Comparison of ENCODE assay signal across 17 cellular contexts in the genomic region with DNA sequence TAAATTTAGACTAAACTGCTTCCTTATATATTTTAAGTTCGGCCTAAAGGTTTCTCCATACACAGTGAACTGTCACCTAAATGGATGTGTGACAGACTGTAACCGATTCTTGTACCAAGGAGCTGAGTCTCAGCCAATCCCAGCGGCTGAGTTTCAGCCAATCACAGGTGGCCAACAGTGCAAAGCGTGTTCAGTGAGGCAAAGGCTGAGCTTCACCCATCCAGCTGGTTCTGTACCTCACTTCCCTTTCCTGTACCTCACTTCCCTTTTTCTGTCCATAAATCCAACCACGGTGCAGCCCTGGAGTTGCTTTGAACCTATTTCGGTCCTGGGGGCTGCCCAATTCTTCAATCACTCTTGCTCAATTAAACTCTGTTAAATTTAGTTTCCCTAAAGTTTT. TPM values are rescaled to one million over a fixed set of nuclear protein-coding genes. Genes with fewer than 3 reads are reported as not detected.
DNase-seq lines count a peak whose midpoint lies in the region; ATAC-seq, FAIRE-seq and TF ChIP-seq lines count a peak whose summit lies in the region.
"Had no signal": no experiment of that assay in that cellular context is flagged by ENCODE, and none has a peak within 500 bp of the region (broad histone marks: within the 10 kb centered on the region; RNA-seq: fewer than 3 reads in every experiment).

No MANE protein-coding gene starts in this region.

- no peaks in the 10 kb centered on the region for H3K79me2 ChIP-seq in GM12878 (ENCODE audit: control insufficient read depth, insufficient read depth, low read length)

- H3K9me3 ChIP-seq in GM12878 (replicated peaks; ENCODE audit: control insufficient read depth, insufficient read depth, low read length) = no peaks in the 10 kb centered on the region; the same call in 1 of the 3 replicates
- H3K9me3 ChIP-seq in CD8-positive, alpha-beta T cell (ENCODE audit: low read length) = no peaks in the 10 kb centered on the region
- H3K9me3 ChIP-seq in CD4-positive, alpha-beta memory T cell (ENCODE audit: control insufficient read depth in 1 of 2, low read length in 2 of 2) = no peaks in the 10 kb centered on the region
- H3K9me3 ChIP-seq: SJSA1 had no signal

- H4K20me1 ChIP-seq in GM12878 (ENCODE audit: control insufficient read depth, insufficient read depth) = no peaks in the 10 kb centered on the region

- H3K9me3 Mint-ChIP-seq in stimulated activated memory B cell treated with anti-CD40 and anti-IgM and Interleukin-4, amounts not matched to agents 10 μg/mL and 1 μg/mL and 100 μg/mL, for 72 hours = peaks cover 2% of the 10 kb centered on the region
- H3K9me3 Mint-ChIP-seq in CD8-positive, alpha-beta T cell = no peaks in the 10 kb centered on the region
- no peaks in the 10 kb centered on the region for H3K9me3 Mint-ChIP-seq in CD4-positive, alpha-beta memory T cell
- H3K9me3 Mint-ChIP-seq: stimulated activated effector memory CD8-positive, alpha-beta T cell treated with anti-CD3 and anti-CD28 coated beads, Interleukin-12 subunit alpha, Interleukin-12 subunit beta, amount 100 ng/mL, for 72 hours had no signal

- H3K4me3 Mint-ChIP-seq in stimulated activated memory B cell treated with anti-CD40 and anti-IgM and Interleukin-4, amounts not matched to agents 10 μg/mL and 1 μg/mL and 100 μg/mL, for 72 hours = no peak overlapping the region
- no peak overlapping the region for H3K4me3 Mint-ChIP-seq in CD8-positive, alpha-beta T cell
- H3K4me3 Mint-ChIP-seq in CD4-positive, alpha-beta memory T cell = no peak overlapping the region
- H3K4me3 Mint-ChIP-seq: stimulated activated effector memory CD8-positive, alpha-beta T cell treated with anti-CD3 and anti-CD28 coated beads, Interleukin-12 subunit alpha, Interleukin-12 subunit beta, amount 100 ng/mL, for 72 hours had no signal

- FAIRE-seq in GM18507 (lab: Jason Lieb, UNC) (peak; percentile 47), GM12878 (lab: Jason Lieb, UNC) (no peak)
- FAIRE-seq: endothelial cell of umbilical vein had no signal

- no peak overlapping the region for H3K4me2 ChIP-seq in GM12878 (ENCODE audit: control insufficient read depth, insufficient read depth)

- H3K36me3 Mint-ChIP-seq in stimulated activated memory B cell treated with anti-CD40 and anti-IgM and Interleukin-4, amounts not matched to agents 10 μg/mL and 1 μg/mL and 100 μg/mL, for 72 hours = no peaks in the 10 kb centered on the region
- H3K36me3 Mint-ChIP-seq in CD8-positive, alpha-beta T cell = no peaks in the 10 kb centered on the region
- H3K36me3 Mint-ChIP-seq in CD4-positive, alpha-beta memory T cell = no peaks in the 10 kb centered on the region
- H3K36me3 Mint-ChIP-seq: stimulated activated effector memory CD8-positive, alpha-beta T cell treated with anti-CD3 and anti-CD28 coated beads, Interleukin-12 subunit alpha, Interleukin-12 subunit beta, amount 100 ng/mL, for 72 hours had no signal

- TF ChIP-seq RAD21 in GM12878 (IDR thresholded peaks at IDR 0.05; ENCODE audit: insufficient read depth, low read depth, low read length) = no peak

- no peak for TF ChIP-seq CTCF in GM12878 (IDR thresholded peaks at IDR 0.05 in 2 of 3, conservative IDR thresholded peaks at IDR 0.05 in 1 of 3; ENCODE audit: control insufficient read depth in 2 of 3, extremely low read depth in 1 of 3, insufficient read depth in 1 of 3, low read depth in 3 of 3, low read length in 3 of 3)
- TF ChIP-seq CTCF in CD8-positive, alpha-beta T cell (IDR thresholded peaks at IDR 0.05) = no peak

- no peak overlapping the region for H3K9ac ChIP-seq in GM12878 (ENCODE audit: control insufficient read depth, insufficient read depth, low read length)

- POLR2A ChIA-PET in GM12878 (lab: Charles Lee) = interaction anchor here (0.6 kb wide), 1 partner anchor 66 kb away, joined by 4 read pairs; no protein-coding TSS in a partner anchor
- POLR2A ChIA-PET in CD8-positive, alpha-beta T cell (lab: Charles Lee) = no interaction called here
- POLR2A ChIA-PET in CD4-positive, alpha-beta memory T cell (lab: Charles Lee; ENCODE audit: partially characterized antibody) = no interaction called here

- RAD21 ChIA-PET in GM12878 (lab: Charles Lee; ENCODE audit: unreplicated experiment) = no interaction called here

- in situ Hi-C loops in GM12878 (cut with MboI) = no loop called here

- H3K4me1 ChIP-seq in GM12878 (ENCODE audit: control insufficient read depth, insufficient read depth, low read length) = no peaks in the 10 kb centered on the region
- no peaks in the 10 kb centered on the region for H3K4me1 ChIP-seq in CD8-positive, alpha-beta T cell (ENCODE audit: insufficient read depth, low read length)
- no peaks in the 10 kb centered on the region for H3K4me1 ChIP-seq in CD4-positive, alpha-beta memory T cell (ENCODE audit: insufficient read depth, low read length)
- H3K4me1 ChIP-seq: SJSA1 had no signal

- no peaks in the 10 kb centered on the region for H3K27me3 ChIP-seq in GM12878 (replicated peaks in 1 of 2; ENCODE audit: control insufficient read depth in 2 of 2, insufficient read depth in 2 of 2, low read length in 1 of 2)
- no peaks in the 10 kb centered on the region for H3K27me3 ChIP-seq in CD8-positive, alpha-beta T cell (ENCODE audit: insufficient read depth, low read length)
- H3K27me3 ChIP-seq in CD4-positive, alpha-beta memory T cell (ENCODE audit: insufficient read depth, low read length) = peaks cover 4% of the 10 kb centered on the region

- TF ChIP-seq POLR2A in GM12878 (IDR thresholded peaks at IDR 0.05; ENCODE audit: low read depth, low read length) = no peak

- DNase-seq in GM18507 (ENCODE audit: extremely low spot score, insufficient read length, low read depth) = no peak
- DNase-seq in NOMO-1 (lab: John Stamatoyannopoulos, UW; ENCODE audit: unreplicated experiment in 2 of 2) = peak; percentile 92 to 99
- peak; percentile 15 for DNase-seq in GM12878 (ENCODE audit: low read depth, low spot score)
- no peak for DNase-seq in CD8-positive, alpha-beta T cell
- no peak for DNase-seq in CD4-positive, alpha-beta memory T cell
- DNase-seq: activated gamma-delta T cell, DMS79 treated with DMSO at 0.1 percent for 48 hours, mesendoderm, NCI-H2029, NCI-H748 treated with DMSO at 0.1 percent for 48 hours, nucleus accumbens had no signal

- H3K4me3 ChIP-seq in GM12878 = no peak overlapping the region
- no peak overlapping the region for H3K4me3 ChIP-seq in CD8-positive, alpha-beta T cell (ENCODE audit: low read depth, low read length)
- no peak overlapping the region for H3K4me3 ChIP-seq in CD4-positive, alpha-beta memory T cell (ENCODE audit: low read length in 2 of 2)
- H3K4me3 ChIP-seq: SJSA1, skin epidermis had no signal

- H3K27ac ChIP-seq in GM12878 (ENCODE audit: control insufficient read depth, insufficient read depth) = no peak overlapping the region
- H3K27ac ChIP-seq in CD8-positive, alpha-beta T cell (ENCODE audit: low read depth, low read length) = no peak overlapping the region
- H3K27ac ChIP-seq in CD4-positive, alpha-beta memory T cell (ENCODE audit: low read depth, low read length) = no peak overlapping the region
- H3K27ac ChIP-seq: SJSA1, skin epidermis had no signal

- no peaks in the 10 kb centered on the region for H3K27me3 Mint-ChIP-seq in stimulated activated memory B cell treated with anti-CD40 and anti-IgM and Interleukin-4, amounts not matched to agents 10 μg/mL and 1 μg/mL and 100 μg/mL, for 72 hours
- no peaks in the 10 kb centered on the region for H3K27me3 Mint-ChIP-seq in CD8-positive, alpha-beta T cell (ENCODE audit: low read depth)
- no peaks in the 10 kb centered on the region for H3K27me3 Mint-ChIP-seq in CD4-positive, alpha-beta memory T cell

- H2AFZ ChIP-seq in GM12878 (ENCODE audit: control insufficient read depth, low read depth, low read length) = no peak overlapping the region

- ATAC-seq in GM12878 (peak; percentile 54), GM19324 (IDR thresholded peaks at IDR 0.05; ENCODE audit: low FRiP score, unreplicated experiment) (no peak)
- peak; percentile 63 for ATAC-seq in stimulated activated memory B cell treated with anti-CD40 and anti-IgM and Interleukin-4, amounts not matched to agents 10 μg/mL and 1 μg/mL and 100 μg/mL, for 72 hours
- ATAC-seq in CD8-positive, alpha-beta T cell = no peak
- ATAC-seq: stimulated activated effector memory CD8-positive, alpha-beta T cell treated with anti-CD3 and anti-CD28 coated beads, Interleukin-12 subunit alpha, Interleukin-12 subunit beta, amount 100 ng/mL, for 72 hours had no signal

- BruUV-seq in GM12878 (replicated peaks; lab: Mats Ljungman, UMichigan) = no TSS peak

- SMC1A ChIA-PET in GM12878 (lab: Charles Lee; ENCODE audit: uncharacterized antibody, unreplicated experiment) = interaction anchor here (1.8 kb wide), 1 partner anchor 9 kb away, joined by 4 read pairs; no protein-coding TSS in a partner anchor

- CTCF ChIA-PET in GM12878 (lab: Yijun Ruan, JAX) = no interaction called here
- CTCF ChIA-PET in CD8-positive, alpha-beta T cell (lab: Charles Lee) = interaction anchor here (1.0 kb wide), 1 partner anchor 9 kb away, joined by 3 read pairs; no protein-coding TSS in a partner anchor
- CTCF ChIA-PET in CD4-positive, alpha-beta memory T cell (lab: Charles Lee; ENCODE audit: partially characterized antibody) = interaction anchor here (0.8 kb wide), 2 partner anchors 15 to 121 kb away, joined by 3 read pairs; partner anchors contain the start of gene TBC1D9B

- intact Hi-C loops in GM12878 (cut with micrococcal nuclease; ENCODE audit: unreplicated experiment) = no loop called here
- intact Hi-C loops in CD8-positive, alpha-beta T cell (cut with DNase I, micrococcal nuclease) = no loop called here
- intact Hi-C loops in CD4-positive, alpha-beta memory T cell (cut with micrococcal nuclease) = no loop called here

- H3K36me3 ChIP-seq in GM12878 (ENCODE audit: control insufficient read depth in 2 of 2, insufficient read depth in 2 of 2, low read length in 1 of 2) = no peaks in the 10 kb centered on the region
- H3K36me3 ChIP-seq in CD8-positive, alpha-beta T cell (ENCODE audit: insufficient read depth, low read length) = no peaks in the 10 kb centered on the region
- H3K36me3 ChIP-seq in CD4-positive, alpha-beta memory T cell (ENCODE audit: insufficient read depth, low read length) = no peaks in the 10 kb centered on the region
- H3K36me3 ChIP-seq: SJSA1 had no signal

- H3K4me1 Mint-ChIP-seq in stimulated activated memory B cell treated with anti-CD40 and anti-IgM and Interleukin-4, amounts not matched to agents 10 μg/mL and 1 μg/mL and 100 μg/mL, for 72 hours = peaks cover 13% of the 10 kb centered on the region
- H3K4me1 Mint-ChIP-seq in CD8-positive, alpha-beta T cell (ENCODE audit: low read depth) = no peaks in the 10 kb centered on the region
- no peaks in the 10 kb centered on the region for H3K4me1 Mint-ChIP-seq in CD4-positive, alpha-beta memory T cell
- H3K4me1 Mint-ChIP-seq: stimulated activated effector memory CD8-positive, alpha-beta T cell treated with anti-CD3 and anti-CD28 coated beads, Interleukin-12 subunit alpha, Interleukin-12 subunit beta, amount 100 ng/mL, for 72 hours had no signal

- TF ChIP-seq EP300 in GM12878 (IDR thresholded peaks at IDR 0.05; ENCODE audit: borderline replicate concordance in 1 of 2, control insufficient read depth in 1 of 2, low read depth in 2 of 2, low read length in 2 of 2) = no peak

- H3K27ac Mint-ChIP-seq in stimulated activated memory B cell treated with anti-CD40 and anti-IgM and Interleukin-4, amounts not matched to agents 10 μg/mL and 1 μg/mL and 100 μg/mL, for 72 hours = no peak overlapping the region
- H3K27ac Mint-ChIP-seq in CD8-positive, alpha-beta T cell = no peak overlapping the region
- no peak overlapping the region for H3K27ac Mint-ChIP-seq in CD4-positive, alpha-beta memory T cell
- H3K27ac Mint-ChIP-seq: stimulated activated effector memory CD8-positive, alpha-beta T cell treated with anti-CD3 and anti-CD28 coated beads, Interleukin-12 subunit alpha, Interleukin-12 subunit beta, amount 100 ng/mL, for 72 hours had no signal

- 34% methylated on average over 6 of the region's 6 CpGs for WGBS in GM12878 (ENCODE audit: insufficient coverage, insufficient replicate concordance, low lambda C conversion rate, missing lambda C conversion rate)

RNA-seq across cellular contexts. Expression of gene TBC1D9B, which starts 15.7 kb away (rescaled TPM):
- total RNA-seq in GM12878 (2013; cell fraction: nucleolus; rRNA removed) = 235 and 272 TPM in 2 replicates
- 18.9 and 26.4 TPM in 2 replicates for total RNA-seq in GM12878 (2014; rRNA removed)
- total RNA-seq in GM12878 (2014; rRNA removed; fragmentation: Illumina TruSeq; extraction: Trizol) = 31.0 and 33.1 TPM in 2 replicates
- total RNA-seq in GM12878 (2021) = 63.7 and 74.2 TPM in 2 replicates
- polyA plus RNA-seq in GM12878 (2011; ENCODE audit: low read depth) = 23.4 TPM
- 30.6 and 42.7 TPM in 2 replicates for polyA plus RNA-seq in GM12878 (2011; rRNA removed)
- 47.0 and 56.2 TPM in 2 replicates for polyA plus RNA-seq in GM12878 (2011; cell fraction: cytosol; rRNA removed)
- polyA plus RNA-seq in GM12878 (2011; cell fraction: nucleus; rRNA removed) = 385 and 407 TPM in 2 replicates
- polyA plus RNA-seq in GM12878 (2012) = 45.9 and 56.5 TPM in 2 replicates
- polyA plus RNA-seq in GM12878 (2014; fragmentation: Illumina TruSeq; extraction: Trizol) = 25.4 and 34.2 TPM in 2 replicates
- polyA plus RNA-seq in GM12878 (2014; fragmentation: Nextera tagmentation; extraction: Ambion mirVana) = 1 to 10 TPM; 4.0 to 8.3 TPM
- polyA plus RNA-seq in GM12878 (2014; rRNA removed) = 61.6 and 63.0 TPM in 2 replicates
- 10 to 100 TPM; 34.9 to 36.4 TPM for polyA plus RNA-seq in GM12878 (2016; fragmentation: Nextera tagmentation; extraction: Ambion mirVana)
- 43.5 and 76.1 TPM in 2 replicates for polyA minus RNA-seq in GM12878 (2011; rRNA and poly(A)+ RNA removed)
- polyA minus RNA-seq in GM12878 (2011; cell fraction: cytosol; rRNA and poly(A)+ RNA removed) = 27.5 and 28.4 TPM in 2 replicates
- 81.2 and 102 TPM in 2 replicates for polyA minus RNA-seq in GM12878 (2011; cell fraction: nucleus; rRNA and poly(A)+ RNA removed)
- 10 to 100 TPM; 39.7 to 48.1 TPM for total RNA-seq in CD8-positive, alpha-beta T cell
- total RNA-seq in CD4-positive, alpha-beta memory T cell = 10 to 100 TPM; 84.3 to 85.0 TPM
- polyA plus RNA-seq in CD4-positive, alpha-beta memory T cell = 10 to 100 TPM in 1 of 2 donors, 1 to 10 TPM in 1; 9.3 to 38.0 TPM

Comparison
In these comparisons a context has a peak if more than half of its experiments do, and no peak if none do; other contexts are left out.
1. DNase-seq: peak in NOMO-1 (2 of 2) and GM12878 (single experiment); none in GM18507 (single experiment), CD8-positive, alpha-beta T cell (0 of 7) and CD4-positive, alpha-beta memory T cell (0 of 5).
2. ATAC-seq: peak in GM12878 (single experiment) and stimulated activated memory B cell treated with anti-CD40 and anti-IgM and Interleukin-4, amounts not matched to agents 10 μg/mL and 1 μg/mL and 100 μg/mL, for 72 hours (single experiment); none in CD8-positive, alpha-beta T cell (single experiment) and GM19324 (single experiment).